Comparison of ENCODE assay signal across 14 cellular contexts in the genomic region with DNA sequence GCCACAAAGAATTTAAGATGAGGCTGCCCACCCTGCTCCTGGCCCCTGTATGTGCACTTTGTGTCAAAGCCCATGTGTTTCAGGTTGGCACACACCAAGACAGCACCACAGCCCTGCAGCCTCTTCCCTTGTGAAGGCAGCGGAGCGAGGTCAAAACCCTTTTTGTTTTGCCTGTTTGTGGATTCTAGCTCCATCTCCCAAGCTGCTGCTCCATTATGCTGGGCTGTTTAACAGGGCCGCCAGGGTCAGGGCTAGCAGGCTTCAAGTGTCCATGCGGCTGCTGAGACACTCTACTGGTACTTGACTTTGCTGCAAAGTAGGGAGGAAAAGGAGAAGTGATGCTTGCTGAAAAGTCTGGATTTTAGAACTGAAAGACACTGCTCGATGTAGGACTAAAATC.
DNase-seq lines count a peak whose midpoint lies in the region; ATAC-seq and TF ChIP-seq lines count a peak whose summit lies in the region.
"Had no signal": no experiment of that assay in that cellular context is flagged by ENCODE, and none has a peak within 500 bp of the region (broad histone marks: within the 10 kb centered on the region; RNA-seq: fewer than 3 reads in every experiment).

No MANE protein-coding gene starts in this region.

- H3K27ac ChIP-seq in OCI-LY3 (ENCODE audit: low read length) (no peak overlapping the region), thyroid gland (no peak overlapping the region)
- H3K27ac ChIP-seq: transverse colon had no signal

- H3K4me3 ChIP-seq in OCI-LY3 (ENCODE audit: low read length) = no peak overlapping the region
- no peak overlapping the region for H3K4me3 ChIP-seq in thyroid gland (replicated peaks in 1 of 3)
- H3K4me3 ChIP-seq in MG63 = no peak overlapping the region
- H3K4me3 ChIP-seq: lung, transverse colon had no signal

- no peak for TF ChIP-seq CTCF in OCI-LY3 (IDR thresholded peaks at IDR 0.05; ENCODE audit: low read depth, low read length)
- peak in 2 of 6 experiments; percentile 7 to 23 for TF ChIP-seq CTCF in thyroid gland (IDR thresholded peaks at IDR 0.05)

- peak in 1 of 2 donors; percentile 9 for TF ChIP-seq POLR2A in thyroid gland (IDR thresholded peaks at IDR 0.05)

- H3K4me1 ChIP-seq in OCI-LY3 (ENCODE audit: low read length) = peaks cover 6% of the 10 kb centered on the region; the same call in 1 of the 2 replicates
- peaks cover 7 to 14% of the 10 kb centered on the region in 2 donors for H3K4me1 ChIP-seq in thyroid gland

- H3K9me3 ChIP-seq in OCI-LY3 (ENCODE audit: insufficient read depth, low read length) = no peaks in the 10 kb centered on the region
- no peaks in the 10 kb centered on the region for H3K9me3 ChIP-seq in thyroid gland
- H3K9me3 ChIP-seq in MG63 = no peaks in the 10 kb centered on the region
- H3K9me3 ChIP-seq: transverse colon had no signal

- no peaks in the 10 kb centered on the region for H3K27me3 ChIP-seq in OCI-LY3 (ENCODE audit: low read depth, low read length)
- no peaks in the 10 kb centered on the region for H3K27me3 ChIP-seq in thyroid gland
- H3K27me3 ChIP-seq in MG63 = no peaks in the 10 kb centered on the region
- H3K27me3 ChIP-seq: transverse colon had no signal

- H4K20me1 ChIP-seq in OCI-LY3 (ENCODE audit: insufficient read depth, low read length) = no peaks in the 10 kb centered on the region

- peak overlapping the region; percentile 13; the same call in 1 of the 2 replicates for H3K4me2 ChIP-seq in OCI-LY3 (ENCODE audit: low read length)

- H2AFZ ChIP-seq in OCI-LY3 (ENCODE audit: low read depth, low read length) = no peak overlapping the region

- ATAC-seq in HG03521 (IDR thresholded peaks at IDR 0.05; ENCODE audit: unreplicated experiment) = no peak
- ATAC-seq: T-helper 17 cell had no signal

- intact Hi-C loops in thyroid gland (cut with DNase I) = no loop called here

- H3K36me3 ChIP-seq in OCI-LY3 (replicated peaks; ENCODE audit: low read depth, low read length) (no peaks in the 10 kb centered on the region), thyroid gland (no peaks in the 10 kb centered on the region), MG63 (no peaks in the 10 kb centered on the region)
- H3K36me3 ChIP-seq: transverse colon had no signal

- no peak overlapping the region for H3K9ac ChIP-seq in OCI-LY3 (ENCODE audit: low read length)

- no peaks in the 10 kb centered on the region for H3K79me2 ChIP-seq in OCI-LY3 (ENCODE audit: low read length)

- 28 to 50% methylated on average over 5 of the region's 5 CpGs for WGBS in thyroid gland, 2 donors

- DNase-seq in NCI-H1417 (lab: John Stamatoyannopoulos, UW) (peak; percentile 21 to 84 (median 65)), NCI-H1417 treated with DMSO at 0.1 percent for 48 hours (lab: John Stamatoyannopoulos, UW) (no peak), hippocampal formation (lab: John Stamatoyannopoulos, UW) (peak; percentile 10 to 54), thyroid gland (peak; percentile 85 to 91), MG63 (no peak), middle frontal gyrus (ENCODE audit: extremely low spot score, low spot score) (no peak)
- DNase-seq: activated CD4-positive, alpha-beta memory T cell treated with anti-CD3 and anti-CD28 coated beads for 36 hours; COR-L47; NCI-H1930; T-helper 17 cell; transverse colon had no signal

Comparison
In these comparisons a context has a peak if more than half of its experiments do, and no peak if none do; other contexts are left out.
1. DNase-seq: peak in NCI-H1417 (3 of 3), hippocampal formation (2 of 2) and thyroid gland (2 of 2); none in NCI-H1417 treated with DMSO at 0.1 percent for 48 hours (single experiment), MG63 (single experiment) and middle frontal gyrus (single experiment).